7 cellular contexts compared by ENCODE assay signal in the genomic region with DNA sequence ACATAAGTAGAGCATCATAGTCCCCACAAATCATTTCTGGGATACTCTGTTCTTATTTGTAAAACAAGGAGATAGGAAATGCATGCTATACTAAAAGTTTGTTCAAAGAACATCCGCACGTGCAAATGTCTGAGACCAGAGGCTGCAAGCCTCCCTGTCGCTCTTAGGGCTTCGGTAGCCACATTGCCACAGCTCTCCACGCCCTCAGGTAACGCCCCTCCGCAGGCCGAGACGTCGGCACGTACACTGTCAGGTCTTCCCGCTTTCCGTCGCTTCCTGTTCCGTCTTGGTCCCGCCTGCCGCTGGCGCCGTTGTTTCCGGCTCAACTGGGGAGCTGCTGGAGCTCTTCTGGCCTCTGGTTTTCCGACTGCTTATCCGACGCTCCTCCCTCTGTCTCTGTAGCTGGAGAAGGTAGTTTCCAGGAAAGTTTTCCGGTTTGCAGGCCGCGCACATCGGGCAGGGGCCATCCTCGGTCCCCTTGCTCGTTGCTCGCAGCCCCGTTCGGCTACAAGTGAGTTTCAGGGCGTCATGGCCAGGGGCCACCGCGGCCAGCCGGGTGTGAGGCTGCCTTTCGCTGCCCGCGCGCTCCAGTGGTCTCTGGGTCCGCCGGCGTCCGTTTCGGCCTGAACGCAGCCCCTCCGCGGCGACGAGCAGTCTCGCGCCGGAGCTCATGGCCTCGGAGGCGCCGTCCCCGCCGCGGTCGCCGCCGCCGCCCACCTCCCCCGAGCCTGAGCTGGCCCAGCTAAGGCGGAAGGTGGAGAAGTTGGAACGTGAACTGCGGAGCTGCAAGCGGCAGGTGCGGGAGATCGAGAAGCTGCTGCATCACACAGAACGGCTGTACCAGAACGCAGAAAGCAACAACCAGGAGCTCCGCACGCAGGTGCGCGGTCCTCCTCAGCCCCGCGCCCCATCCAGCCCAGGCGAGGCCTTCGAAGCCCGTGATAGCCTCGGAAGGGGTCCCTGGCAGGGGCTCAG. TPM values are rescaled to one million over a fixed set of nuclear protein-coding genes. Genes with fewer than 3 reads are reported as not detected.
DNase-seq lines count a peak whose midpoint lies in the region; ATAC-seq, FAIRE-seq and TF ChIP-seq lines count a peak whose summit lies in the region.

A gene with protein sequence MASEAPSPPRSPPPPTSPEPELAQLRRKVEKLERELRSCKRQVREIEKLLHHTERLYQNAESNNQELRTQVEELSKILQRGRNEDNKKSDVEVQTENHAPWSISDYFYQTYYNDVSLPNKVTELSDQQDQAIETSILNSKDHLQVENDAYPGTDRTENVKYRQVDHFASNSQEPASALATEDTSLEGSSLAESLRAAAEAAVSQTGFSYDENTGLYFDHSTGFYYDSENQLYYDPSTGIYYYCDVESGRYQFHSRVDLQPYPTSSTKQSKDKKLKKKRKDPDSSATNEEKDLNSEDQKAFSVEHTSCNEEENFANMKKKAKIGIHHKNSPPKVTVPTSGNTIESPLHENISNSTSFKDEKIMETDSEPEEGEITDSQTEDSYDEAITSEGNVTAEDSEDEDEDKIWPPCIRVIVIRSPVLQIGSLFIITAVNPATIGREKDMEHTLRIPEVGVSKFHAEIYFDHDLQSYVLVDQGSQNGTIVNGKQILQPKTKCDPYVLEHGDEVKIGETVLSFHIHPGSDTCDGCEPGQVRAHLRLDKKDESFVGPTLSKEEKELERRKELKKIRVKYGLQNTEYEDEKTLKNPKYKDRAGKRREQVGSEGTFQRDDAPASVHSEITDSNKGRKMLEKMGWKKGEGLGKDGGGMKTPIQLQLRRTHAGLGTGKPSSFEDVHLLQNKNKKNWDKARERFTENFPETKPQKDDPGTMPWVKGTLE (plus strand): TSS at position 308 of the 975 bp plus-strand sequence. CDS start 363 bp downstream, at position 671.

- peaks cover 16% of the 10 kb centered on the region for H3K4me1 ChIP-seq in hepatocyte (ENCODE audit: insufficient read depth)

- peak; percentile 97 for FAIRE-seq in GM18507 (lab: Jason Lieb, UNC)

- peak within 1 kb of the TSS; percentile 95 for H2AFZ ChIP-seq in hepatocyte

- ATAC-seq in HG02981 (IDR thresholded peaks at IDR 0.05; ENCODE audit: unreplicated experiment), result peak; percentile 99

- peak; percentile 76 for DNase-seq in GM18507 (ENCODE audit: extremely low spot score, insufficient read length, low read depth)
- peak; percentile 92 for DNase-seq in NCI-H2029 treated with DMSO at 0.1 percent for 48 hours (lab: John Stamatoyannopoulos, UW)
- DNase-seq in T1000 (lab: John Stamatoyannopoulos, UW), result peak; percentile 71
- DNase-seq in astrocyte of the spinal cord (ENCODE audit: low read depth, low spot score), result peak; percentile 94
- peak; percentile 96 for DNase-seq in hepatocyte (ENCODE audit: low spot score)
- DNase-seq in renal cortical epithelial cell (ENCODE audit: low read depth), result peak; percentile 87

- TF ChIP-seq CTCF in astrocyte of the spinal cord (IDR thresholded peaks at IDR 0.05; ENCODE audit: low read depth, low read length) (no peak), hepatocyte (IDR thresholded peaks at IDR 0.05; ENCODE audit: poor library complexity) (no peak)

- in situ Hi-C loops in astrocyte of the spinal cord (cut with HindIII; ENCODE audit: low sequenced_read_pairs), result no loop called here

- H3K4me2 ChIP-seq in hepatocyte, result peak within 1 kb of the TSS; percentile 90

- no peaks in the 10 kb centered on the region for H3K36me3 ChIP-seq in hepatocyte (replicated peaks; ENCODE audit: insufficient read depth, low read depth)

- H3K27ac ChIP-seq in hepatocyte, result peak within 1 kb of the TSS; percentile 97

- H3K9me3 ChIP-seq in hepatocyte (ENCODE audit: low read depth), result no peaks in the 10 kb centered on the region

- H3K79me2 ChIP-seq in hepatocyte, result peaks cover 29% of the 10 kb centered on the region

- no peaks in the 10 kb centered on the region for H3K27me3 ChIP-seq in hepatocyte

- 2% methylated on average over 78 of the region's 82 CpGs for WGBS in hepatocyte (ENCODE audit: low lambda C conversion rate, missing lambda C conversion rate)

- no peaks in the 10 kb centered on the region for H3K9me2 ChIP-seq in hepatocyte (replicated peaks; ENCODE audit: insufficient read depth)

- no peaks in the 10 kb centered on the region for H4K20me1 ChIP-seq in hepatocyte (ENCODE audit: insufficient read depth, poor library complexity, severe bottlenecking)

- H3K4me3 ChIP-seq in astrocyte of the spinal cord (ENCODE audit: low read depth, low read length) (peak within 1 kb of the TSS; percentile 94), hepatocyte (peak within 1 kb of the TSS; percentile 68)

RNA-seq across cellular contexts. Expression of the gene that starts here (rescaled TPM):
- 30.1 and 32.0 TPM in 2 replicates for total RNA-seq in hepatocyte
- 17.3 and 22.1 TPM in 2 replicates for polyA plus RNA-seq in hepatocyte
- total RNA-seq in renal cortical epithelial cell, result 35.4 and 43.6 TPM in 2 replicates

Comparison
In these comparisons a context has a peak if more than half of its experiments do, and no peak if none do; other contexts are left out.
1. Peak in every context shown above with its lines: DNase-seq, ATAC-seq, H3K4me3 ChIP-seq and H3K27ac ChIP-seq.